ENCODE assay signal across 25 cellular contexts in genomic region chr13:24085662-24086061, GRCh38.
DNase-seq lines count a peak whose midpoint lies in the region; ATAC-seq, FAIRE-seq and TF ChIP-seq lines count a peak whose summit lies in the region.
"Had no signal": no experiment of that assay in that cellular context is flagged by ENCODE, and none has a peak within 500 bp of the region (broad histone marks: within the 10 kb centered on the region; RNA-seq: fewer than 3 reads in every experiment).

No MANE protein-coding gene starts in this region.

- H3K36me3 ChIP-seq in HCT116 (ENCODE audit: control insufficient read depth in 1 of 2, insufficient read depth in 2 of 2, low read length in 2 of 2) (no peaks in the 10 kb centered on the region), PC-3 (ENCODE audit: low read depth, low read length) (no peaks in the 10 kb centered on the region), mucosa of descending colon (ENCODE audit: low read depth) (no peaks in the 10 kb centered on the region)
- H3K36me3 ChIP-seq: BLaER1 treated with 17β-estradiol and CSF1 and Interleukin-3, amounts not matched to agents 10 nM and 100 nM; ovary had no signal

- POLR2A ChIA-PET in HCT116 (lab: Charles Lee): no interaction called here
- POLR2A ChIA-PET in PC-3 (lab: Charles Lee; ENCODE audit: unreplicated experiment): interaction anchor here (0.7 kb wide), 1 partner anchor 716 kb away, joined by 4 read pairs; no protein-coding TSS in a partner anchor

- FAIRE-seq in frontal cortex (lab: Jason Lieb, UNC): no peak
- FAIRE-seq: bronchial epithelial cell, islet of Langerhans had no signal

- no peaks in the 10 kb centered on the region for H3K9me2 ChIP-seq in HCT116 (ENCODE audit: insufficient read depth)
- no peaks in the 10 kb centered on the region for H3K9me2 ChIP-seq in PC-3 (replicated peaks; ENCODE audit: low read length)

- H3K79me2 ChIP-seq in HCT116 (ENCODE audit: insufficient read depth, low read length) (no peaks in the 10 kb centered on the region), PC-3 (ENCODE audit: low read length) (no peaks in the 10 kb centered on the region)

- H3K4me3 ChIP-seq in HCT116 (replicated peaks in 1 of 2; ENCODE audit: low read depth in 1 of 2, low read length in 2 of 2): no peak overlapping the region
- H3K4me3 ChIP-seq in PC-3 (ENCODE audit: low read length): no peak overlapping the region
- H3K4me3 ChIP-seq in mucosa of descending colon: no peak overlapping the region
- H3K4me3 ChIP-seq: BLaER1 treated with 17β-estradiol and CSF1 and Interleukin-3, amounts not matched to agents 10 nM and 100 nM; ovary; testis had no signal

- no peak for TF ChIP-seq POLR2A in HCT116 (IDR thresholded peaks at IDR 0.05; ENCODE audit: borderline replicate concordance, extremely low read depth, insufficient read depth, insufficient read length)

- H3K9me3 ChIP-seq in HCT116 (ENCODE audit: control insufficient read depth in 1 of 2, insufficient read depth in 1 of 2, low read depth in 1 of 2, low read length in 2 of 2) (no peaks in the 10 kb centered on the region), PC-3 (ENCODE audit: low read length) (no peaks in the 10 kb centered on the region), mucosa of descending colon (no peaks in the 10 kb centered on the region)
- H3K9me3 ChIP-seq: BLaER1 treated with 17β-estradiol and CSF1 and Interleukin-3, amounts not matched to agents 10 nM and 100 nM; ovary; testis had no signal

- H2AFZ ChIP-seq in HCT116 (ENCODE audit: low read depth, low read length, poor library complexity, severe bottlenecking) (peak overlapping the region; percentile 9), PC-3 (ENCODE audit: low read length) (peak overlapping the region; percentile 73)

- H3K9me3 Mint-ChIP-seq in stimulated activated naive CD8-positive, alpha-beta T cell treated with anti-CD3 and anti-CD28 coated beads, Interleukin-15, amount 100 ng/mL, for 72 hours: no peaks in the 10 kb centered on the region
- H3K9me3 Mint-ChIP-seq: T-cell, WTC11 had no signal

- H3K27me3 ChIP-seq in HCT116 (ENCODE audit: insufficient read depth, low read length): no peaks in the 10 kb centered on the region
- H3K27me3 ChIP-seq in PC-3 (ENCODE audit: low read length): no peaks in the 10 kb centered on the region
- H3K27me3 ChIP-seq: BLaER1 treated with 17β-estradiol and CSF1 and Interleukin-3, amounts not matched to agents 10 nM and 100 nM; ovary; testis had no signal

- BruUV-seq in HCT116 (replicated peaks; lab: Mats Ljungman, UMichigan) (no TSS peak), PC-3 (replicated peaks; lab: Mats Ljungman, UMichigan) (no TSS peak)

- no peak overlapping the region for H3K27ac Mint-ChIP-seq in stimulated activated naive CD8-positive, alpha-beta T cell treated with anti-CD3 and anti-CD28 coated beads, Interleukin-15, amount 100 ng/mL, for 72 hours
- H3K27ac Mint-ChIP-seq: T-cell, WTC11 had no signal

- H3K9ac ChIP-seq in HCT116 (ENCODE audit: low read length) (no peak overlapping the region), PC-3 (ENCODE audit: low read length) (no peak overlapping the region; the same call in 1 of the 2 replicates)
- H3K9ac ChIP-seq: BLaER1 treated with 17β-estradiol and CSF1 and Interleukin-3, amounts not matched to agents 10 nM and 100 nM had no signal

- H3K4me3 Mint-ChIP-seq in stimulated activated naive CD8-positive, alpha-beta T cell treated with anti-CD3 and anti-CD28 coated beads, Interleukin-15, amount 100 ng/mL, for 72 hours: no peak overlapping the region
- H3K4me3 Mint-ChIP-seq: T-cell, WTC11 had no signal

- no peaks in the 10 kb centered on the region for H3F3A ChIP-seq in PC-3 (ENCODE audit: low read length, unreplicated experiment)

- RAD21 ChIA-PET in HCT116 (lab: Charles Lee; ENCODE audit: low non-redundant PET in 1 of 2, low total read pairs in 2 of 2, uncharacterized antibody in 2 of 2, unreplicated experiment in 2 of 2): no interaction called here

- H3K4me2 ChIP-seq in HCT116 (ENCODE audit: low read length) (peak overlapping the region; percentile 23), PC-3 (ENCODE audit: low read length) (peak overlapping the region; percentile 75)
- H3K4me2 ChIP-seq: BLaER1 treated with 17β-estradiol and CSF1 and Interleukin-3, amounts not matched to agents 10 nM and 100 nM had no signal

- H3K27ac ChIP-seq in C4-2B (peak overlapping the region; percentile 57), HCT116 (ENCODE audit: low read depth, low read length) (no peak overlapping the region), PC-3 (ENCODE audit: low read length) (peak overlapping the region; percentile 39; the same call in 1 of the 2 replicates)
- H3K27ac ChIP-seq: BLaER1 treated with 17β-estradiol and CSF1 and Interleukin-3, amounts not matched to agents 10 nM and 100 nM; foreskin keratinocyte; ovary; testis had no signal

- TF ChIP-seq CTCF in C4-2B (conservative IDR thresholded peaks at IDR 0.05) (no peak), HCT116 (IDR thresholded peaks at IDR 0.05 in 2 of 3, conservative IDR thresholded peaks at IDR 0.05 in 1 of 3; ENCODE audit: borderline replicate concordance in 1 of 3, insufficient read depth in 1 of 3, low read depth in 2 of 3, low read length in 2 of 3) (no peak), PC-3 (conservative IDR thresholded peaks at IDR 0.05; ENCODE audit: low read depth, low read length) (no peak), mucosa of descending colon (IDR thresholded peaks at IDR 0.05) (no peak)

- intact Hi-C loops in HCT116 (cut with micrococcal nuclease): no loop called here
- intact Hi-C loops in PC-3 (cut with micrococcal nuclease): no loop called here
- intact Hi-C loops in mucosa of descending colon (cut with DNase I, micrococcal nuclease): no loop called here

- DNase-seq in HCT116 (ENCODE audit: low read depth, low spot score): no peak
- DNase-seq in PC-3: peak; percentile 60
- no peak for DNase-seq in mucosa of descending colon
- no peak for DNase-seq in frontal cortex (ENCODE audit: low spot score in 2 of 2)
- no peak for DNase-seq in stimulated activated naive CD8-positive, alpha-beta T cell treated with anti-CD3 and anti-CD28 coated beads, Interleukin-15, amount 100 ng/mL, for 72 hours
- DNase-seq: ACHN; activated CD4-positive, alpha-beta T cell treated with anti-CD3 and anti-CD28 coated beads, Interleukin-2, amount 50 U/mL, for 48 hours; activated effector memory CD4-positive, alpha-beta T cell treated with anti-CD3 and anti-CD28 coated beads, Interleukin-2, amount 50 U/mL, for 16 hours; erythroblast; foreskin keratinocyte; GDM1; GOT3; KG1; mammary epithelial cell; NCI-H524 treated with DMSO at 0.1 percent for 48 hours; ovary; T-cell; testis had no signal

- no peak for TF ChIP-seq RAD21 in HCT116 (IDR thresholded peaks at IDR 0.05; ENCODE audit: low read depth)

- ATAC-seq in HCT116 (no peak), PC-3 (peak; percentile 90), mucosa of descending colon (peak; percentile 36), GM19455 (IDR thresholded peaks at IDR 0.05; ENCODE audit: unreplicated experiment) (no peak), HG02571 (IDR thresholded peaks at IDR 0.05; ENCODE audit: unreplicated experiment) (no peak)
- no peak for ATAC-seq in stimulated activated naive CD8-positive, alpha-beta T cell treated with anti-CD3 and anti-CD28 coated beads, Interleukin-15, amount 100 ng/mL, for 72 hours
- ATAC-seq: foreskin keratinocyte, T-cell, WTC11 had no signal

- peaks cover 6% of the 10 kb centered on the region for H3K4me1 Mint-ChIP-seq in stimulated activated naive CD8-positive, alpha-beta T cell treated with anti-CD3 and anti-CD28 coated beads, Interleukin-15, amount 100 ng/mL, for 72 hours
- H3K4me1 Mint-ChIP-seq: T-cell had no signal

- peaks cover 17% of the 10 kb centered on the region for H3K27me3 Mint-ChIP-seq in stimulated activated naive CD8-positive, alpha-beta T cell treated with anti-CD3 and anti-CD28 coated beads, Interleukin-15, amount 100 ng/mL, for 72 hours

- CTCF ChIA-PET in HCT116 (lab: Charles Lee) (no interaction called here), PC-3 (lab: Charles Lee) (no interaction called here)

- H4K20me1 ChIP-seq in HCT116 (ENCODE audit: insufficient read depth): no peaks in the 10 kb centered on the region
- H4K20me1 ChIP-seq in PC-3 (ENCODE audit: low read length): no peaks in the 10 kb centered on the region
- H4K20me1 ChIP-seq: BLaER1 treated with 17β-estradiol and CSF1 and Interleukin-3, amounts not matched to agents 10 nM and 100 nM had no signal

- peaks cover 7 to 11% of the 10 kb centered on the region in 2 experiments; a peak in 2 of 4 replicates for H3K4me1 ChIP-seq in HCT116 (ENCODE audit: control insufficient read depth in 1 of 2, insufficient read depth in 2 of 2, low read length in 2 of 2)
- H3K4me1 ChIP-seq in PC-3 (ENCODE audit: insufficient read depth, low read length): peaks cover 14% of the 10 kb centered on the region
- peaks cover 9% of the 10 kb centered on the region for H3K4me1 ChIP-seq in mucosa of descending colon (ENCODE audit: low read depth)
- H3K4me1 ChIP-seq: BLaER1 treated with 17β-estradiol and CSF1 and Interleukin-3, amounts not matched to agents 10 nM and 100 nM; foreskin keratinocyte had no signal

TF ChIP-seq in HCT116, 20 proteins besides CTCF, POLR2A, EP300 and RAD21:
- no peak for TF ChIP-seq MAX (IDR thresholded peaks at IDR 0.05)
- no peak for TF ChIP-seq SP1 (IDR thresholded peaks at IDR 0.05; ENCODE audit: low read depth)

Comparison
In these comparisons a context has a peak if more than half of its experiments do, and no peak if none do; other contexts are left out.
1. ATAC-seq: peak in PC-3 (single experiment) and mucosa of descending colon (single experiment); none in HCT116 (single experiment), stimulated activated naive CD8-positive, alpha-beta T cell treated with anti-CD3 and anti-CD28 coated beads, Interleukin-15, amount 100 ng/mL, for 72 hours (single experiment), GM19455 (single experiment) and HG02571 (single experiment).